ENCODE assay signal across 14 cellular contexts in the genomic region with DNA sequence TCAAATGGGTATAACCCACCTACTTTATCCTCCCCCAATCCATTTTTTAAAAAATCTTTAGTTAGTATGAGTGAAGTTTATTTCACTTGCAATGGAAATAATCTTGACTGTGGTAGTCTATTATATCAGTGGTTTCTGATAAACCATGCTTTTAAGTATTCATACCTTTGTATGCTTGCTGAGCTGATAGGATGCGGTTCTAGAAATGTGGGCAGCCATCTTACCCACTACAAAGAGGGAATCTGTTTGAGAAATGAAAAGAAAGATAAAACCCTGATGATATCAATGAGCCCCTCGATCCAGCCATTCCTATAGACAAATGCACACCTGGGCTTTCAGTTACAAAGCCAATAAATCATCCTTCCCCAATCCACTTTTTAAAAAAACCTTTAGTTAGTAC. TPM values are rescaled to one million over a fixed set of nuclear protein-coding genes. Genes with fewer than 3 reads are reported as not detected.
A peak's percentile ranks its signal among the peaks of the same experiment; 100 is the strongest.
DNase-seq lines count a peak whose midpoint lies in the region; ATAC-seq and TF ChIP-seq lines count a peak whose summit lies in the region.
"Had no signal": no experiment of that assay in that cellular context is flagged by ENCODE, and none has a peak within 500 bp of the region (broad histone marks: within the 10 kb centered on the region; RNA-seq: fewer than 3 reads in every experiment).

No MANE protein-coding gene starts in this region.

- peak overlapping the region; percentile 38 for H3K4me3 Mint-ChIP-seq in activated naive CD4-positive, alpha-beta T cell treated with anti-CD3 and anti-CD28 coated beads, Interleukin-2, amount 50 U/mL, for 24 hours
- no peak overlapping the region for H3K4me3 Mint-ChIP-seq in CD8-positive, alpha-beta T cell
- H3K4me3 Mint-ChIP-seq: B cell had no signal

- ATAC-seq in CD8-positive, alpha-beta T cell = peak; percentile 51
- ATAC-seq: HepG2 had no signal

- H3K4me1 ChIP-seq in CD8-positive, alpha-beta T cell (ENCODE audit: insufficient read depth, low read length) = peaks cover 14% of the 10 kb centered on the region
- H3K4me1 ChIP-seq in neutrophil (ENCODE audit: control insufficient read depth in 1 of 2, insufficient read depth in 1 of 2, low read depth in 1 of 2, low read length in 1 of 2) = peaks cover 38 to 60% of the 10 kb centered on the region in 2 experiments
- H3K4me1 ChIP-seq: HAP-1 had no signal

- peak overlapping the region; percentile 4 for H3K27ac Mint-ChIP-seq in activated naive CD4-positive, alpha-beta T cell treated with anti-CD3 and anti-CD28 coated beads, Interleukin-2, amount 50 U/mL, for 24 hours
- H3K27ac Mint-ChIP-seq in CD8-positive, alpha-beta T cell = no peak overlapping the region
- H3K27ac Mint-ChIP-seq: B cell had no signal

- no peak overlapping the region for H3K4me3 ChIP-seq in CD8-positive, alpha-beta T cell (ENCODE audit: low read depth, low read length)
- no peak overlapping the region for H3K4me3 ChIP-seq in neutrophil (ENCODE audit: low read depth in 1 of 2, low read length in 1 of 2)
- H3K4me3 ChIP-seq: HAP-1 had no signal

- H3K27me3 ChIP-seq in CD8-positive, alpha-beta T cell (ENCODE audit: insufficient read depth, low read length) = no peaks in the 10 kb centered on the region
- H3K27me3 ChIP-seq in neutrophil = no peaks in the 10 kb centered on the region

- H3K4me1 Mint-ChIP-seq in activated naive CD4-positive, alpha-beta T cell treated with anti-CD3 and anti-CD28 coated beads, Interleukin-2, amount 50 U/mL, for 24 hours = peaks cover 20% of the 10 kb centered on the region
- H3K4me1 Mint-ChIP-seq in CD8-positive, alpha-beta T cell (ENCODE audit: low read depth) = peaks cover 24% of the 10 kb centered on the region

- no peaks in the 10 kb centered on the region for H3K9me3 ChIP-seq in CD8-positive, alpha-beta T cell (ENCODE audit: low read length)
- H3K9me3 ChIP-seq in neutrophil = no peaks in the 10 kb centered on the region
- H3K9me3 ChIP-seq: HAP-1 had no signal

- no peaks in the 10 kb centered on the region for H3K9me3 Mint-ChIP-seq in activated naive CD4-positive, alpha-beta T cell treated with anti-CD3 and anti-CD28 coated beads, Interleukin-2, amount 50 U/mL, for 24 hours
- no peaks in the 10 kb centered on the region for H3K9me3 Mint-ChIP-seq in CD8-positive, alpha-beta T cell

- H3K27ac ChIP-seq in CD8-positive, alpha-beta T cell (ENCODE audit: low read depth, low read length) = no peak overlapping the region
- H3K27ac ChIP-seq in neutrophil = peak overlapping the region; percentile 86

- no peak for TF ChIP-seq CTCF in CD8-positive, alpha-beta T cell (IDR thresholded peaks at IDR 0.05)
- no peak for TF ChIP-seq CTCF in neutrophil (IDR thresholded peaks at IDR 0.05)

- H3K36me3 Mint-ChIP-seq in activated naive CD4-positive, alpha-beta T cell treated with anti-CD3 and anti-CD28 coated beads, Interleukin-2, amount 50 U/mL, for 24 hours = no peaks in the 10 kb centered on the region
- no peaks in the 10 kb centered on the region for H3K36me3 Mint-ChIP-seq in CD8-positive, alpha-beta T cell

- intact Hi-C loops in CD8-positive, alpha-beta T cell (cut with DNase I, micrococcal nuclease) = no loop called here

- H3K36me3 ChIP-seq in CD8-positive, alpha-beta T cell (ENCODE audit: insufficient read depth, low read length) = no peaks in the 10 kb centered on the region
- H3K36me3 ChIP-seq in neutrophil = no peaks in the 10 kb centered on the region
- H3K36me3 ChIP-seq: HAP-1 had no signal

- H3K27me3 Mint-ChIP-seq in activated naive CD4-positive, alpha-beta T cell treated with anti-CD3 and anti-CD28 coated beads, Interleukin-2, amount 50 U/mL, for 24 hours = peaks cover 11% of the 10 kb centered on the region
- peaks cover 45% of the 10 kb centered on the region for H3K27me3 Mint-ChIP-seq in CD8-positive, alpha-beta T cell (ENCODE audit: low read depth)

- no peak for DNase-seq in activated naive CD4-positive, alpha-beta T cell treated with anti-CD3 and anti-CD28 coated beads, Interleukin-2, amount 50 U/mL, for 16 hours
- DNase-seq in CD8-positive, alpha-beta T cell = peak in 1 of 7 experiments; percentile 17
- peak; percentile 48 for DNase-seq in central memory CD4-positive, alpha-beta T cell
- no peak for DNase-seq in NAMALWA (ENCODE audit: low spot score)
- no peak for DNase-seq in stimulated activated CD4-positive, alpha-beta T cell treated with anti-CD3 and anti-CD28 coated beads, Interleukin-1b, Interleukin-23, amount 100 ng/mL, for 48 hours
- DNase-seq: C1 segment of cervical spinal cord, DMS53, GF-D8 had no signal

- POLR2A ChIA-PET in CD8-positive, alpha-beta T cell (lab: Charles Lee) = interaction anchor here (0.8 kb wide), 1 partner anchor 22 kb away, joined by 4 read pairs; no protein-coding TSS in a partner anchor

- CTCF ChIA-PET in CD8-positive, alpha-beta T cell (lab: Charles Lee) = interaction anchor here (1.5 kb wide), 1 partner anchor 25 kb away, joined by 6 read pairs; no protein-coding TSS in a partner anchor

RNA-seq across cellular contexts. Expression of gene PVALB, which starts 13.8 kb away (rescaled TPM):
- not detected for total RNA-seq in CD8-positive, alpha-beta T cell
- total RNA-seq: B cell, HepG2 had no signal

RNA-seq across cellular contexts. Expression of gene NCF4, which starts 30.2 kb away (rescaled TPM):
- total RNA-seq in CD8-positive, alpha-beta T cell = 1 to 10 TPM; 1.1 to 1.4 TPM
- total RNA-seq: H1, HepG2 had no signal

RNA-seq across cellular contexts. Expression of gene IFT27, which starts 54.7 kb away (rescaled TPM):
- total RNA-seq in CD8-positive, alpha-beta T cell = 1 to 10 TPM; 9.2 to 9.9 TPM
